8 cellular contexts compared by ENCODE assay signal in the genomic region with DNA sequence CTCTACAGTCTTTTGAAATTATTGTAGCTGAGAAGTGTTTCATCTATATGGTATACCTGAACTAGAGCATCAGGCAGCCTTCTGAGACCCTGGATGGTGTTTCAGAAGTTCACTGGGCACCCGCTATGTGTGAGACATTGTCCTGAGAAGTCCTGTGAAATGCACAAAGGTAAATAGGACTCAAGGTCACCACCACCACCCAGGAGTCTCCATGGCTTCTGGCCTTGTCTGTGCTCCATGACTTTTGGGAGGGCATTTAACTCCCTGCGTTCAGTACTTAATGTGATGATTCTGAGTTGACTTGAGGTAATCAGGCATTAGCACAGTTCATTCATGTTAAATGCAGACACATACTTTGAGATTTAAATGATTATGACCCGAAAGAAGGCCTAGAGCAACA. TPM values are rescaled to one million over a fixed set of nuclear protein-coding genes. Genes with fewer than 3 reads are reported as not detected.
DNase-seq lines count a peak whose midpoint lies in the region; ATAC-seq and TF ChIP-seq lines count a peak whose summit lies in the region.

No MANE protein-coding gene starts in this region.

- in situ Hi-C loops in GM13977 (cut with MboI; ENCODE audit: low pct_unique_long_range_greater_than_20kb, low sequenced_read_pairs, unreplicated experiment): no loop called here

- peak overlapping the region; percentile 66 for H3K27ac Mint-ChIP-seq in Caco-2 (ENCODE audit: unreplicated experiment)

- H3K4me1 Mint-ChIP-seq in Caco-2 (ENCODE audit: low read depth, unreplicated experiment): peaks cover 13% of the 10 kb centered on the region

- no TSS peak for BruUV-seq in Caco-2 (replicated peaks; lab: Mats Ljungman, UMichigan)

- no peaks in the 10 kb centered on the region; the same call in 1 of the 2 replicates for H3K36me3 ChIP-seq in Caco-2 (ENCODE audit: control insufficient read depth, insufficient read depth, low read length)
- no peaks in the 10 kb centered on the region for H3K36me3 ChIP-seq in RWPE2 (ENCODE audit: low read depth)
- H3K36me3 ChIP-seq in ovary: no peaks in the 10 kb centered on the region

- intact Hi-C loops in Caco-2 (cut with micrococcal nuclease; ENCODE audit: unreplicated experiment): loop anchor here (1.0 kb wide), 2 partner anchors 26 to 53 kb away; a partner anchor contains a TSS
- intact Hi-C loops in ovary (cut with DNase I): loop anchor here in 2 of 4 donors (5.0 to 10.0 kb wide), 2 partner anchors 52 to 75 kb away; a partner anchor contains a TSS

- no peak for TF ChIP-seq POLR2A in erythroblast (IDR thresholded peaks at IDR 0.05; ENCODE audit: low read length)
- no peak for TF ChIP-seq POLR2A in ovary (IDR thresholded peaks at IDR 0.05)

- H3K27me3 Mint-ChIP-seq in Caco-2 (ENCODE audit: insufficient read depth, unreplicated experiment): no peaks in the 10 kb centered on the region

- peaks cover 9% of the 10 kb centered on the region for H3K36me3 Mint-ChIP-seq in Caco-2 (ENCODE audit: insufficient read depth, unreplicated experiment)

- TF ChIP-seq CTCF in Caco-2 (IDR thresholded peaks at IDR 0.05; ENCODE audit: insufficient read depth in 1 of 2, low read depth in 1 of 2, low read length in 1 of 2, severe bottlenecking in 1 of 2, unreplicated experiment in 1 of 2) (no peak), RWPE2 (IDR thresholded peaks at IDR 0.05; ENCODE audit: poor library complexity, severe bottlenecking) (no peak), ovary (IDR thresholded peaks at IDR 0.05) (no peak), GM13977 (IDR thresholded peaks at IDR 0.05; ENCODE audit: extremely low read depth, insufficient read depth, missing control alignments) (no peak)

- H3K9me3 Mint-ChIP-seq in Caco-2 (ENCODE audit: unreplicated experiment): no peaks in the 10 kb centered on the region

- H3K27me3 ChIP-seq in Caco-2 (replicated peaks; ENCODE audit: control insufficient read depth, insufficient read depth, low read length) (no peaks in the 10 kb centered on the region), RWPE2 (ENCODE audit: insufficient read depth, poor library complexity, severe bottlenecking) (no peaks in the 10 kb centered on the region), ovary (no peaks in the 10 kb centered on the region)

- H3K9me3 ChIP-seq in Caco-2: no peaks in the 10 kb centered on the region
- no peaks in the 10 kb centered on the region for H3K9me3 ChIP-seq in RWPE2 (ENCODE audit: severe bottlenecking)
- no peaks in the 10 kb centered on the region for H3K9me3 ChIP-seq in ovary

- ATAC-seq in RWPE2 (ENCODE audit: low read depth): no peak

- 63 to 71% (median 70%) methylated on average over 3 of the region's 3 CpGs for WGBS in ovary, 3 donors

- CTCF ChIA-PET in Caco-2 (lab: Charles Lee): no interaction called here

- peak overlapping the region; percentile 94 for H3K4me3 ChIP-seq in Caco-2 (ENCODE audit: low read depth, low read length)
- peak overlapping the region; percentile 98 for H3K4me3 ChIP-seq in RWPE2 (ENCODE audit: severe bottlenecking)
- H3K4me3 ChIP-seq in ovary: peak overlapping the region; percentile 97

- H3K4me1 ChIP-seq in Caco-2 (0 out of 2 replicates have a peak, but pooled peaks cover 12% of the 10 kb centered on the region), RWPE2 (ENCODE audit: insufficient read depth, poor library complexity, severe bottlenecking) (no peaks in the 10 kb centered on the region), ovary (ENCODE audit: insufficient read depth) (peaks cover 17% of the 10 kb centered on the region)

- DNase-seq in Caco-2 (no peak), RWPE2 (ENCODE audit: low spot score) (no peak), erythroblast (lab: John Stamatoyannopoulos, UW) (peak; percentile 25 to 40), ovary (no peak), GM13977 (ENCODE audit: low spot score) (no peak), D341Med (ENCODE audit: low spot score) (no peak), ureter (ENCODE audit: low spot score) (no peak)
- DNase-seq in stimulated activated CD4-positive, alpha-beta T cell treated with anti-CD3 and anti-CD28 coated beads, Interleukin-1b, Interleukin-23, amount 100 ng/mL, for 48 hours: no peak

- TF ChIP-seq EP300 in ovary (IDR thresholded peaks at IDR 0.05): no peak

- H3K27ac ChIP-seq in RWPE2 (ENCODE audit: poor library complexity, severe bottlenecking) (no peak overlapping the region), ovary (peak overlapping the region in 1 of 2 donors; percentile 91)

- POLR2A ChIA-PET in Caco-2 (lab: Charles Lee): interaction anchor here (0.6 to 1.5 kb wide), 2 partner anchors 49 to 92 kb away, joined by 3 to 4 read pairs; a partner anchor contains a TSS

- peak overlapping the region; percentile 90 for H3K4me3 Mint-ChIP-seq in Caco-2 (ENCODE audit: unreplicated experiment)

RNA-seq across cellular contexts. Expression of a gene that starts 1.1 kb away (rescaled TPM):
- 8.7 and 9.0 TPM in 2 replicates for total RNA-seq in Caco-2 (2022)
- 10 to 100 TPM in 2 of 7 donors, 1 to 10 TPM in 5; 6.8 to 11.8 (median 8.8) TPM for total RNA-seq in ovary
- 1 to 10 TPM; 4.4 to 4.6 TPM for polyA plus RNA-seq in ovary
- total RNA-seq in ureter: 18.3 TPM

RNA-seq across cellular contexts. Expression of a gene that starts 53.1 kb away (rescaled TPM):
- total RNA-seq in Caco-2 (2022) (18.6 and 21.8 TPM in 2 replicates), ovary (1 to 10 TPM; 2.0 to 9.3 (median 5.4) TPM), ureter (5.9 TPM)
- polyA plus RNA-seq in ovary: 1 to 10 TPM in 1 of 2 donors, under 1 TPM in 1; 0.65 to 5.5 TPM

Comparison
In these comparisons a context has a peak if more than half of its experiments do, and no peak if none do; other contexts are left out.
1. DNase-seq: peak in erythroblast (2 of 2); none in Caco-2 (0 of 2), RWPE2 (single experiment), ovary (0 of 5), GM13977 (single experiment), D341Med (single experiment), ureter (single experiment) and stimulated activated CD4-positive, alpha-beta T cell treated with anti-CD3 and anti-CD28 coated beads, Interleukin-1b, Interleukin-23, amount 100 ng/mL, for 48 hours (single experiment).
2. Peak in every context shown above with its lines, with median percentiles within 50 percentile points of each other: H3K4me3 ChIP-seq.